Comparison of ENCODE assay signal across 25 cellular contexts in the genomic region with DNA sequence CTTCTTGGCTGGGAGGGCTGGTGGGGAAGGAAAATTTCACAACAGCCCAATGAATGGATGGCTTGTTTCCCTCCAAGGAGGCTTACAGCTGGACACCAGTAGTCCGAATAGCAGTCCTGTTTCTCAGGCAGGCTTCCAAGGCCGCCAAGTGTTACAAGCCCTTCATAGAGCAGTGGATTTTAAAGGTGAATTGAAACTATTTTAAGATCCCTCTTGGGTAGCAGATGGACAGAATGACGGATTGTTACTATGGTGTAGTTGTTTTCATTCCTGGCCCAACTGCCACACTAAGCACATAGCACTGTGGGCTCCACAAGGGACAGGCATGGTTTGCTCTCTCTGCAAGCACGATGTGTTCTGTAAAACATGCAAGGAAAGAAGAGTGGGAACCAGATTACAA.
A peak's percentile ranks its signal among the peaks of the same experiment; 100 is the strongest.
DNase-seq lines count a peak whose midpoint lies in the region; ATAC-seq and TF ChIP-seq lines count a peak whose summit lies in the region.
"Had no signal": no experiment of that assay in that cellular context is flagged by ENCODE, and none has a peak within 500 bp of the region (broad histone marks: within the 10 kb centered on the region; RNA-seq: fewer than 3 reads in every experiment).

No MANE protein-coding gene starts in this region.

- no peak overlapping the region for H3K4me3 ChIP-seq in OCI-LY7 (ENCODE audit: low read depth, low read length, poor library complexity, severe bottlenecking)
- H3K4me3 ChIP-seq: GM23248, psoas muscle, spleen, stomach, upper lobe of right lung had no signal

- H3K36me3 ChIP-seq in OCI-LY7 (ENCODE audit: insufficient read depth, low read length) = no peaks in the 10 kb centered on the region
- H3K36me3 ChIP-seq: BE2C, spleen, stomach, upper lobe of right lung had no signal

- H3K27me3 Mint-ChIP-seq in activated CD8-positive, alpha-beta T cell treated with anti-CD3 and anti-CD28 coated beads, Interleukin-2, amount 10 ng/mL, durations not matched to agents 7 days and 5 days (ENCODE audit: low read depth) = no peaks in the 10 kb centered on the region
- no peaks in the 10 kb centered on the region for H3K27me3 Mint-ChIP-seq in activated CD8-positive, alpha-beta T cell treated with anti-CD3 and anti-CD28 coated beads for 36 hours
- H3K27me3 Mint-ChIP-seq: effector memory CD8-positive, alpha-beta T cell had no signal

- TF ChIP-seq CTCF in activated CD8-positive, alpha-beta T cell treated with anti-CD3 and anti-CD28 coated beads for 36 hours (IDR thresholded peaks at IDR 0.05) = no peak
- TF ChIP-seq CTCF in OCI-LY7 (conservative IDR thresholded peaks at IDR 0.05; ENCODE audit: low read length) = no peak

- no peak for ATAC-seq in activated CD8-positive, alpha-beta T cell treated with anti-CD3 and anti-CD28 coated beads, Interleukin-2, amount 10 ng/mL, durations not matched to agents 7 days and 5 days
- ATAC-seq in activated CD8-positive, alpha-beta T cell treated with anti-CD3 and anti-CD28 coated beads for 36 hours = no peak
- no peak for ATAC-seq in stimulated activated effector memory CD8-positive, alpha-beta T cell treated with anti-CD3 and anti-CD28 coated beads, Interleukin-12 subunit alpha, Interleukin-12 subunit beta, amount 100 ng/mL, for 72 hours
- ATAC-seq: activated naive CD4-positive, alpha-beta T cell treated with anti-CD3 and anti-CD28 coated beads, Interleukin-2, amount 50 U/mL, for 72 hours; effector memory CD8-positive, alpha-beta T cell; esophagus mucosa; psoas muscle; upper lobe of right lung had no signal

- BruUV-seq in OCI-LY7 (replicated peaks; lab: Mats Ljungman, UMichigan) = no TSS peak

- peaks cover 53% of the 10 kb centered on the region for H3K36me3 Mint-ChIP-seq in activated CD8-positive, alpha-beta T cell treated with anti-CD3 and anti-CD28 coated beads, Interleukin-2, amount 10 ng/mL, durations not matched to agents 7 days and 5 days (ENCODE audit: low read depth)
- peaks cover 3% of the 10 kb centered on the region for H3K36me3 Mint-ChIP-seq in activated CD8-positive, alpha-beta T cell treated with anti-CD3 and anti-CD28 coated beads for 36 hours (ENCODE audit: low read depth)
- no peaks in the 10 kb centered on the region for H3K36me3 Mint-ChIP-seq in stimulated activated effector memory CD8-positive, alpha-beta T cell treated with anti-CD3 and anti-CD28 coated beads, Interleukin-12 subunit alpha, Interleukin-12 subunit beta, amount 100 ng/mL, for 72 hours

- no peak for DNase-seq in activated CD8-positive, alpha-beta T cell treated with anti-CD3 and anti-CD28 coated beads, Interleukin-2, amount 10 ng/mL, durations not matched to agents 7 days and 5 days
- no peak for DNase-seq in activated CD8-positive, alpha-beta T cell treated with anti-CD3 and anti-CD28 coated beads for 36 hours
- peak in 43 of 58 donors; percentile 3 to 79 (median 41) for DNase-seq in anterior cingulate cortex (lab: John Stamatoyannopoulos, UW)
- DNase-seq in hippocampal formation (lab: John Stamatoyannopoulos, UW) = peak; percentile 28 to 30
- DNase-seq in stimulated activated effector memory CD8-positive, alpha-beta T cell treated with anti-CD3 and anti-CD28 coated beads, Interleukin-12 subunit alpha, Interleukin-12 subunit beta, amount 100 ng/mL, for 72 hours (ENCODE audit: low spot score in 2 of 2) = peak in 1 of 2 donors; percentile 30
- no peak for DNase-seq in OCI-LY7 (ENCODE audit: low spot score)
- no peak for DNase-seq in DMS79 treated with DMSO at 0.1 percent for 48 hours (lab: John Stamatoyannopoulos, UW)
- DNase-seq in HT-29 (ENCODE audit: low spot score) = no peak
- DNase-seq: activated CD4-positive, alpha-beta T cell treated with anti-CD3 and anti-CD28 coated beads for 1 hour; BE2C; Caco-2; effector memory CD8-positive, alpha-beta T cell; GM23248; HFFc6; Kasumi-1; mesendoderm; NCI-H187 treated with DMSO at 0.1 percent for 48 hours; nephron progenitor cell; SHP77; spleen; stomach; upper lobe of right lung had no signal

- no peaks in the 10 kb centered on the region for H3K79me2 ChIP-seq in OCI-LY7 (ENCODE audit: insufficient read depth, low read depth, low read length)

- POLR2A ChIA-PET in activated CD8-positive, alpha-beta T cell treated with anti-CD3 and anti-CD28 coated beads, Interleukin-2, amount 10 ng/mL, durations not matched to agents 7 days and 5 days (lab: Charles Lee) = interaction anchor here (1.1 kb wide), 1 partner anchor 18 kb away, joined by 3 read pairs; no protein-coding TSS in a partner anchor
- POLR2A ChIA-PET in activated CD8-positive, alpha-beta T cell treated with anti-CD3 and anti-CD28 coated beads for 36 hours (lab: Charles Lee) = interaction anchor here (1.4 kb wide), 1 partner anchor 19 kb away, joined by 3 read pairs; no protein-coding TSS in a partner anchor
- POLR2A ChIA-PET in OCI-LY7 (lab: Charles Lee) = interaction anchor here (2.4 kb wide), 1 partner anchor 353 kb away, joined by 8 read pairs; no protein-coding TSS in a partner anchor

- peaks cover 25% of the 10 kb centered on the region for H3K9me3 Mint-ChIP-seq in activated CD8-positive, alpha-beta T cell treated with anti-CD3 and anti-CD28 coated beads, Interleukin-2, amount 10 ng/mL, durations not matched to agents 7 days and 5 days (ENCODE audit: insufficient read depth)
- H3K9me3 Mint-ChIP-seq in activated CD8-positive, alpha-beta T cell treated with anti-CD3 and anti-CD28 coated beads for 36 hours = no peaks in the 10 kb centered on the region
- no peaks in the 10 kb centered on the region for H3K9me3 Mint-ChIP-seq in stimulated activated effector memory CD8-positive, alpha-beta T cell treated with anti-CD3 and anti-CD28 coated beads, Interleukin-12 subunit alpha, Interleukin-12 subunit beta, amount 100 ng/mL, for 72 hours
- H3K9me3 Mint-ChIP-seq: effector memory CD8-positive, alpha-beta T cell; HFFc6 had no signal

- H3K4me3 Mint-ChIP-seq in activated CD8-positive, alpha-beta T cell treated with anti-CD3 and anti-CD28 coated beads, Interleukin-2, amount 10 ng/mL, durations not matched to agents 7 days and 5 days = no peak overlapping the region
- H3K4me3 Mint-ChIP-seq in activated CD8-positive, alpha-beta T cell treated with anti-CD3 and anti-CD28 coated beads for 36 hours = no peak overlapping the region
- H3K4me3 Mint-ChIP-seq in stimulated activated effector memory CD8-positive, alpha-beta T cell treated with anti-CD3 and anti-CD28 coated beads, Interleukin-12 subunit alpha, Interleukin-12 subunit beta, amount 100 ng/mL, for 72 hours = no peak overlapping the region
- H3K4me3 Mint-ChIP-seq: effector memory CD8-positive, alpha-beta T cell; HFFc6; nephron progenitor cell had no signal

- no peak overlapping the region for H3K27ac ChIP-seq in OCI-LY7 (ENCODE audit: low read depth, low read length, poor library complexity, severe bottlenecking)
- H3K27ac ChIP-seq: GM23248, psoas muscle, stomach, upper lobe of right lung had no signal

- intact Hi-C loops in activated CD8-positive, alpha-beta T cell treated with anti-CD3 and anti-CD28 coated beads for 36 hours (cut with micrococcal nuclease) = no loop called here
- intact Hi-C loops in OCI-LY7 (cut with micrococcal nuclease; ENCODE audit: unreplicated experiment) = no loop called here

- no peak overlapping the region for H3K4me2 ChIP-seq in OCI-LY7 (ENCODE audit: low read length)

- CTCF ChIA-PET in activated CD8-positive, alpha-beta T cell treated with anti-CD3 and anti-CD28 coated beads, Interleukin-2, amount 10 ng/mL, durations not matched to agents 7 days and 5 days (lab: Charles Lee) = no interaction called here
- CTCF ChIA-PET in activated CD8-positive, alpha-beta T cell treated with anti-CD3 and anti-CD28 coated beads for 36 hours (lab: Charles Lee) = interaction anchor here (1.5 to 2.1 kb wide), 5 partner anchors 10 to 317 kb away, joined by 3 to 6 read pairs (median 4); no protein-coding TSS in a partner anchor
- CTCF ChIA-PET in OCI-LY7 (lab: Charles Lee; ENCODE audit: unreplicated experiment) = no interaction called here

- H4K20me1 ChIP-seq in OCI-LY7 (ENCODE audit: insufficient read depth, low read length) = no peaks in the 10 kb centered on the region

- H3K9me2 ChIP-seq in OCI-LY7 (ENCODE audit: insufficient read depth, low read length) = no peaks in the 10 kb centered on the region

- peaks cover 68% of the 10 kb centered on the region for H3K4me1 Mint-ChIP-seq in activated CD8-positive, alpha-beta T cell treated with anti-CD3 and anti-CD28 coated beads, Interleukin-2, amount 10 ng/mL, durations not matched to agents 7 days and 5 days (ENCODE audit: low read depth)
- peaks cover 46% of the 10 kb centered on the region for H3K4me1 Mint-ChIP-seq in activated CD8-positive, alpha-beta T cell treated with anti-CD3 and anti-CD28 coated beads for 36 hours (ENCODE audit: low read depth)
- peaks cover 55% of the 10 kb centered on the region for H3K4me1 Mint-ChIP-seq in stimulated activated effector memory CD8-positive, alpha-beta T cell treated with anti-CD3 and anti-CD28 coated beads, Interleukin-12 subunit alpha, Interleukin-12 subunit beta, amount 100 ng/mL, for 72 hours
- H3K4me1 Mint-ChIP-seq: nephron progenitor cell had no signal

- peak overlapping the region; percentile 50 for H3K27ac Mint-ChIP-seq in activated CD8-positive, alpha-beta T cell treated with anti-CD3 and anti-CD28 coated beads, Interleukin-2, amount 10 ng/mL, durations not matched to agents 7 days and 5 days
- H3K27ac Mint-ChIP-seq in activated CD8-positive, alpha-beta T cell treated with anti-CD3 and anti-CD28 coated beads for 36 hours = no peak overlapping the region
- H3K27ac Mint-ChIP-seq in stimulated activated effector memory CD8-positive, alpha-beta T cell treated with anti-CD3 and anti-CD28 coated beads, Interleukin-12 subunit alpha, Interleukin-12 subunit beta, amount 100 ng/mL, for 72 hours = peak overlapping the region; percentile 92
- H3K27ac Mint-ChIP-seq: activated naive CD4-positive, alpha-beta T cell treated with anti-CD3 and anti-CD28 coated beads, Interleukin-2, amount 50 U/mL, for 72 hours; HFFc6; nephron progenitor cell had no signal

- H2AFZ ChIP-seq in OCI-LY7 (ENCODE audit: low read length) = no peak overlapping the region
- H2AFZ ChIP-seq: GM23248 had no signal

- no peaks in the 10 kb centered on the region; the same call in 1 of the 2 replicates for H3K9me3 ChIP-seq in OCI-LY7 (ENCODE audit: low read length)
- H3K9me3 ChIP-seq: BE2C, Caco-2, psoas muscle, stomach, upper lobe of right lung had no signal

- H3K4me1 ChIP-seq in OCI-LY7 (ENCODE audit: insufficient read depth, low read length, poor library complexity, severe bottlenecking) = peaks cover 44% of the 10 kb centered on the region
- H3K4me1 ChIP-seq: BE2C, Caco-2, psoas muscle, stomach, upper lobe of right lung had no signal

Comparison
In these comparisons a context has a peak if more than half of its experiments do, and no peak if none do; other contexts are left out.
1. DNase-seq: peak in anterior cingulate cortex (43 of 58) and hippocampal formation (2 of 2); none in activated CD8-positive, alpha-beta T cell treated with anti-CD3 and anti-CD28 coated beads, Interleukin-2, amount 10 ng/mL, durations not matched to agents 7 days and 5 days (single experiment), activated CD8-positive, alpha-beta T cell treated with anti-CD3 and anti-CD28 coated beads for 36 hours (single experiment), OCI-LY7 (single experiment), DMS79 treated with DMSO at 0.1 percent for 48 hours (single experiment) and HT-29 (single experiment).